ENCODE assay signal across 8 cellular contexts in genomic region chr12:26831959-26832816, GRCh38. TPM values are rescaled to one million over a fixed set of nuclear protein-coding genes. Genes with fewer than 3 reads are reported as not detected.
A peak's percentile ranks its signal among the peaks of the same experiment; 100 is the strongest.
DNase-seq lines count a peak whose midpoint lies in the region; ATAC-seq and TF ChIP-seq lines count a peak whose summit lies in the region.

No MANE protein-coding gene starts in this region.

- no peaks in the 10 kb centered on the region for H4K20me1 ChIP-seq in osteoblast (ENCODE audit: insufficient read depth, low read length)

- DNase-seq in DMS79 (lab: John Stamatoyannopoulos, UW) (peak; percentile 32), HUDEP-2 (lab: John Stamatoyannopoulos, UW; ENCODE audit: unreplicated experiment in 76 of 76) (peak in 75 of 76 experiments; percentile 21 to 88 (median 66)), SIG-M5 (lab: John Stamatoyannopoulos, UW) (peak; percentile 46), germinal center (ENCODE audit: low spot score) (peak; percentile 83), osteoblast (ENCODE audit: insufficient read length, low spot score, missing footprints) (peak; percentile 94), thoracic aorta (ENCODE audit: low spot score) (peak; percentile 6)
- DNase-seq in activated naive CD4-positive, alpha-beta T cell treated with Interleukin-2 at 50 U/mL for 16 hours, result peak; percentile 67

- H3K4me3 ChIP-seq in osteoblast (ENCODE audit: insufficient read depth, low read length) (peak overlapping the region; percentile 93), thoracic aorta (peak overlapping the region; percentile 87)

- peak overlapping the region; percentile 100 for H2AFZ ChIP-seq in osteoblast (ENCODE audit: low read length)

- H3K79me2 ChIP-seq in osteoblast (ENCODE audit: insufficient read depth, low read length), result peaks cover 24% of the 10 kb centered on the region

- H3K4me2 ChIP-seq in osteoblast (ENCODE audit: insufficient read depth, low read length), result peak overlapping the region; percentile 99

- H3K9me3 ChIP-seq in osteoblast (ENCODE audit: low read depth, low read length) (no peaks in the 10 kb centered on the region), thoracic aorta (no peaks in the 10 kb centered on the region)

- peak; percentile 35 for ATAC-seq in GM21381 (IDR thresholded peaks at IDR 0.05; ENCODE audit: unreplicated experiment)
- no peak for ATAC-seq in thoracic aorta (ENCODE audit: insufficient number of reproducible peaks, low FRiP score, low read depth)

- H3K36me3 ChIP-seq in osteoblast (ENCODE audit: insufficient read depth, low read length) (no peaks in the 10 kb centered on the region), thoracic aorta (no peaks in the 10 kb centered on the region)

- H3K27ac ChIP-seq in osteoblast (ENCODE audit: low read depth, low read length) (peak overlapping the region; percentile 98), thoracic aorta (peak overlapping the region; percentile 84 to 96)

- peaks cover 8% of the 10 kb centered on the region for H3K4me1 ChIP-seq in osteoblast (ENCODE audit: insufficient read depth, low read length)
- H3K4me1 ChIP-seq in thoracic aorta (ENCODE audit: control insufficient read depth in 1 of 2, low read depth in 2 of 2), result peaks cover 9 to 20% of the 10 kb centered on the region in 2 donors

- TF ChIP-seq CTCF in osteoblast (IDR thresholded peaks at IDR 0.05; ENCODE audit: extremely low read depth, low read depth, low read length) (no peak), thoracic aorta (IDR thresholded peaks at IDR 0.05) (no peak)

- H3K27me3 ChIP-seq in osteoblast (ENCODE audit: insufficient read depth, low read length) (no peaks in the 10 kb centered on the region), thoracic aorta (replicated peaks; ENCODE audit: insufficient read depth) (no peaks in the 10 kb centered on the region)

RNA-seq across cellular contexts. Expression of gene ITPR2, which starts 0.8 kb away (rescaled TPM):
- total RNA-seq in osteoblast (19.2 and 21.2 TPM in 2 replicates), thoracic aorta (10 to 100 TPM; 28.3 to 86.3 TPM)

Comparison
In these comparisons a context has a peak if more than half of its experiments do, and no peak if none do; other contexts are left out.
1. DNase-seq: peak in every context shown above with its lines; median percentile 94 in osteoblast; 83 in germinal center; 67 in activated naive CD4-positive, alpha-beta T cell treated with Interleukin-2 at 50 U/mL for 16 hours; 66 in HUDEP-2; 46 in SIG-M5; 32 in DMS79; 6 in thoracic aorta.